9 cellular contexts compared by ENCODE assay signal in the genomic region with DNA sequence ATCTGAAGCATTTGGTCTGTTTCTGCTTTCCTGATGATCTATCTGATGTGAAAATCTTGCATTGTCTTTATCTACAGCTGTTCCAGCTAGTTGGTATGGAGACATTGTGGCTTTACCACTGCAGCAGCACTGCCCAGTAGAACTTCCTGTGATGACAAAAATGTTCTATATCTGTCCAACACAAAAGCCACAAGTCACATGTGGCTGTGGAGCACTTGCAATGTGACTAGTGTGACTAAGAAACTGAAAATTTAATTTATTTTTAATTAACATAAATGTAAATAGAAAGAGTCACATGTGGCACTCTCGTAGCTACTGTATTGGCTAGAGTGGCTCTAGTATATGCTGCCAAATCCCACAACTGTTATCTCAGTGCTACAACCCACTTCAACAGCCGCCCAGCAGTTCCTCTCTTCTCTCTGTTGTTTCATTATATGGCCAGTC.
A peak's percentile ranks its signal among the peaks of the same experiment; 100 is the strongest.
DNase-seq lines count a peak whose midpoint lies in the region; ATAC-seq and TF ChIP-seq lines count a peak whose summit lies in the region.
"Had no signal": no experiment of that assay in that cellular context is flagged by ENCODE, and none has a peak within 500 bp of the region (broad histone marks: within the 10 kb centered on the region; RNA-seq: fewer than 3 reads in every experiment).

No MANE protein-coding gene starts in this region.

- TF ChIP-seq CTCF in MCF 10A (IDR thresholded peaks at IDR 0.05; ENCODE audit: unreplicated experiment): no peak

- no peak overlapping the region for H2BK120ac ChIP-seq in trophoblast cell (ENCODE audit: insufficient read depth, low read length, poor library complexity)

- H3K4me2 ChIP-seq in trophoblast cell (ENCODE audit: low read length): no peak overlapping the region

- H3K36me3 ChIP-seq in trophoblast cell (ENCODE audit: control insufficient read depth in 1 of 2, insufficient read depth in 2 of 2, low read length in 2 of 2): no peaks in the 10 kb centered on the region

- DNase-seq in A172 (ENCODE audit: low spot score) (peak; percentile 51), trophoblast cell (peak; percentile 32 to 78), D341Med (ENCODE audit: low spot score) (no peak), MCF 10A (ENCODE audit: unreplicated experiment) (no peak), glomerular visceral epithelial cell (ENCODE audit: extremely low spot score) (no peak)

- no peak overlapping the region for H4K91ac ChIP-seq in trophoblast cell (ENCODE audit: low read depth, low read length)

- H2AFZ ChIP-seq in trophoblast cell (ENCODE audit: insufficient read depth, low read length, poor library complexity): no peak overlapping the region

- no peak overlapping the region for H3K4me3 Mint-ChIP-seq in MCF 10A (ENCODE audit: unreplicated experiment)
- H3K4me3 Mint-ChIP-seq: nephron had no signal

- no peak overlapping the region for H2BK5ac ChIP-seq in trophoblast cell (ENCODE audit: low read depth, low read length, poor library complexity)

- WGBS in trophoblast cell (ENCODE audit: extremely low coverage, insufficient coverage, insufficient read length): no CpG with 5 or more reads among the region's 2 CpGs

- no peaks in the 10 kb centered on the region for H3K27me3 ChIP-seq in trophoblast cell (ENCODE audit: insufficient read depth, low read length)

- H2BK12ac ChIP-seq in trophoblast cell (ENCODE audit: low read length): no peak overlapping the region

- POLR2A ChIA-PET in MCF 10A (lab: Yijun Ruan, JAX): interaction anchor here (1.5 kb wide), 1 partner anchor 9 kb away, joined by 4 read pairs; no protein-coding TSS in a partner anchor

- H3K9ac ChIP-seq in trophoblast cell (ENCODE audit: low read length): no peak overlapping the region

- H3K4me1 Mint-ChIP-seq in MCF 10A (ENCODE audit: insufficient read depth, unreplicated experiment): no peaks in the 10 kb centered on the region

- H3K27ac Mint-ChIP-seq in MCF 10A (ENCODE audit: low read depth, unreplicated experiment): no peak overlapping the region
- H3K27ac Mint-ChIP-seq: nephron had no signal

- H3K27ac ChIP-seq in trophoblast cell (ENCODE audit: low read depth, low read length): no peak overlapping the region

- BruUV-seq in MCF 10A (replicated peaks; lab: Mats Ljungman, UMichigan): no TSS peak

- H3K79me1 ChIP-seq in trophoblast cell (ENCODE audit: low read length): no peaks in the 10 kb centered on the region

- no peak overlapping the region for H3K4me3 ChIP-seq in trophoblast cell (ENCODE audit: low read depth, low read length)

- H3K9me3 Mint-ChIP-seq in MCF 10A (ENCODE audit: unreplicated experiment): no peaks in the 10 kb centered on the region
- H3K9me3 Mint-ChIP-seq: nephron had no signal

- no peaks in the 10 kb centered on the region for H3K36me3 Mint-ChIP-seq in MCF 10A (ENCODE audit: insufficient read depth, unreplicated experiment)

- no peaks in the 10 kb centered on the region for H3K9me3 ChIP-seq in trophoblast cell (ENCODE audit: insufficient read depth, low read depth, low read length)

- H3K27me3 Mint-ChIP-seq in MCF 10A (ENCODE audit: insufficient read depth, unreplicated experiment): no peaks in the 10 kb centered on the region

- ATAC-seq in GM19023 (IDR thresholded peaks at IDR 0.05; ENCODE audit: unreplicated experiment) (peak; percentile 83), HG03097 (IDR thresholded peaks at IDR 0.05; ENCODE audit: low FRiP score, unreplicated experiment) (peak; percentile 93), SK-N-SH treated with all-trans-retinoic acid at 6 μM for 48 hours (peak; percentile 68)

- no peaks in the 10 kb centered on the region for H3K4me1 ChIP-seq in trophoblast cell (ENCODE audit: control insufficient read depth in 1 of 2, insufficient read depth in 2 of 2, low read length in 2 of 2)

- no peak overlapping the region for H2AK5ac ChIP-seq in trophoblast cell (ENCODE audit: low read length)

- no peak overlapping the region for H3K23ac ChIP-seq in trophoblast cell (ENCODE audit: low read length)

- no peak overlapping the region for H4K12ac ChIP-seq in trophoblast cell (ENCODE audit: low read depth, low read length)

- H3K18ac ChIP-seq in trophoblast cell (ENCODE audit: low read length): no peak overlapping the region

- H4K8ac ChIP-seq in trophoblast cell (ENCODE audit: low read depth, low read length): no peak overlapping the region

- no peak overlapping the region for H3K14ac ChIP-seq in trophoblast cell (ENCODE audit: low read length)

- CTCF ChIA-PET in MCF 10A (lab: Yijun Ruan, JAX): interaction anchor here (0.6 kb wide), 1 partner anchor 32 kb away, joined by 3 read pairs; no protein-coding TSS in a partner anchor

- H3K4ac ChIP-seq in trophoblast cell (ENCODE audit: low read depth, low read length): no peak overlapping the region

- intact Hi-C loops in MCF 10A (cut with micrococcal nuclease): no loop called here

- no peaks in the 10 kb centered on the region for H3K79me2 ChIP-seq in trophoblast cell (ENCODE audit: control insufficient read depth, insufficient read depth, low read length, poor library complexity)

TF ChIP-seq in SK-N-SH treated with all-trans-retinoic acid at 6 μM for 48 hours, 23 proteins besides CTCF, POLR2A, EP300 and RAD21:
- TF ChIP-seq ZNF565 (CRISPR knock-in tag; conservative IDR thresholded peaks at IDR 0.05; ENCODE audit: low read depth): no peak
- TF ChIP-seq SNAI2 (CRISPR knock-in tag; IDR thresholded peaks at IDR 0.05): no peak
TF ChIP-seq in SK-N-SH treated with all-trans-retinoic acid at 6 μM for 48 hours: peak in this region for 0.

Comparison
In these comparisons a context has a peak if more than half of its experiments do, and no peak if none do; other contexts are left out.
1. DNase-seq: peak in A172 (single experiment) and trophoblast cell (2 of 2); none in D341Med (single experiment), MCF 10A (single experiment) and glomerular visceral epithelial cell (single experiment).
2. Peak in every context shown above with its lines, with median percentiles within 50 percentile points of each other: ATAC-seq.